ENCODE assay signal across 13 cellular contexts in genomic region chr14:55125403-55125802, GRCh38. TPM values are rescaled to one million over a fixed set of nuclear protein-coding genes. Genes with fewer than 3 reads are reported as not detected.
DNase-seq lines count a peak whose midpoint lies in the region; ATAC-seq, FAIRE-seq and TF ChIP-seq lines count a peak whose summit lies in the region.
"Had no signal": no experiment of that assay in that cellular context is flagged by ENCODE, and none has a peak within 500 bp of the region (broad histone marks: within the 10 kb centered on the region; RNA-seq: fewer than 3 reads in every experiment).

No MANE protein-coding gene starts in this region.

- TF ChIP-seq EP300 in HepG2 (IDR thresholded peaks at IDR 0.05; ENCODE audit: low read depth in 2 of 2, low read length in 2 of 2), result no peak
- TF ChIP-seq EP300 in HepG2 (CRISPR knock-in tag; IDR thresholded peaks at IDR 0.05; ENCODE audit: borderline replicate concordance), result no peak

- intact Hi-C loops in right lobe of liver (cut with DNase I), result no loop called here
- intact Hi-C loops in HepG2 (cut with micrococcal nuclease; ENCODE audit: unreplicated experiment), result no loop called here
- intact Hi-C loops in vagina (cut with DNase I), result loop anchor here (10.0 kb wide), 1 partner anchor 71 kb away; the partner anchor contains the start of gene MAPK1IP1L

- DNase-seq in right lobe of liver (no peak), HepG2 (ENCODE audit: low spot score) (no peak), Peyer's patch (peak in 2 of 3 donors; percentile 71 to 86), hepatocyte (ENCODE audit: low spot score) (no peak), vagina (ENCODE audit: extremely low spot score in 2 of 2) (peak in 1 of 2 donors; percentile 85), medulla oblongata (ENCODE audit: extremely low spot score) (no peak), NCI-H128 (lab: John Stamatoyannopoulos, UW; ENCODE audit: unreplicated experiment) (no peak)
- DNase-seq: C1 segment of cervical spinal cord, MG63 had no signal

- TF ChIP-seq RAD21 in HepG2 (CRISPR knock-in tag; IDR thresholded peaks at IDR 0.05), result no peak

- FAIRE-seq in HepG2 (lab: Jason Lieb, UNC), result no peak
- FAIRE-seq: islet of Langerhans had no signal

- BruUV-seq in HepG2 (replicated peaks; lab: Mats Ljungman, UMichigan), result no TSS peak

- ATAC-seq in right lobe of liver (peak; percentile 3 to 35 (median 16)), HepG2 (no peak), HG03025 (IDR thresholded peaks at IDR 0.05; ENCODE audit: low FRiP score, unreplicated experiment) (no peak)

- 47% methylated on average over 2 of the region's 3 CpGs for WGBS in right lobe of liver (ENCODE audit: insufficient coverage, low coverage, low lambda C conversion rate, missing lambda C conversion rate)
- 90% methylated on average over 2 of the region's 3 CpGs for WGBS in HepG2 (ENCODE audit: low lambda C conversion rate)
- 95% methylated on average over 3 of the region's 3 CpGs for WGBS in hepatocyte (ENCODE audit: low lambda C conversion rate, missing lambda C conversion rate)

- H3K9me3 ChIP-seq in right lobe of liver, result no peaks in the 10 kb centered on the region
- no peaks in the 10 kb centered on the region for H3K9me3 ChIP-seq in HepG2 (ENCODE audit: low read length)
- no peaks in the 10 kb centered on the region for H3K9me3 ChIP-seq in Peyer's patch
- no peaks in the 10 kb centered on the region for H3K9me3 ChIP-seq in hepatocyte (ENCODE audit: low read depth)
- H3K9me3 ChIP-seq in vagina, result no peaks in the 10 kb centered on the region
- H3K9me3 ChIP-seq: adrenal gland, MG63, prostate gland had no signal

- H3K36me3 ChIP-seq in right lobe of liver, result no peaks in the 10 kb centered on the region
- no peaks in the 10 kb centered on the region for H3K36me3 ChIP-seq in HepG2 (replicated peaks in 1 of 2; ENCODE audit: control insufficient read depth in 1 of 2, insufficient read depth in 2 of 2, low read length in 2 of 2)
- no peaks in the 10 kb centered on the region for H3K36me3 ChIP-seq in Peyer's patch
- no peaks in the 10 kb centered on the region for H3K36me3 ChIP-seq in hepatocyte (replicated peaks; ENCODE audit: insufficient read depth, low read depth)
- H3K36me3 ChIP-seq in vagina, result no peaks in the 10 kb centered on the region
- H3K36me3 ChIP-seq: adrenal gland, MG63, prostate gland had no signal

- H3K27ac ChIP-seq in right lobe of liver (no peak overlapping the region), HepG2 (ENCODE audit: extremely low read length, insufficient read depth, low read length) (no peak overlapping the region), Peyer's patch (peak overlapping the region in 3 of 4 donors; percentile 67 to 97 (median 79)), hepatocyte (peak overlapping the region; percentile 91), vagina (peak overlapping the region; percentile 23)
- H3K27ac ChIP-seq: adrenal gland had no signal

- no peak overlapping the region for H3K4me3 ChIP-seq in right lobe of liver
- H3K4me3 ChIP-seq in HepG2 (replicated peaks in 1 of 3; ENCODE audit: insufficient read depth in 1 of 3, low read depth in 2 of 3, low read length in 3 of 3), result no peak overlapping the region
- H3K4me3 ChIP-seq in Peyer's patch, result no peak overlapping the region
- H3K4me3 ChIP-seq in hepatocyte, result no peak overlapping the region
- H3K4me3 ChIP-seq in vagina, result no peak overlapping the region
- H3K4me3 ChIP-seq: adrenal gland, MG63, prostate gland had no signal

- POLR2A ChIA-PET in HepG2 (lab: Yijun Ruan, JAX), result no interaction called here

- peaks cover 0 to 12% (median 0%) of the 10 kb centered on the region in 4 donors for H3K4me1 ChIP-seq in right lobe of liver
- H3K4me1 ChIP-seq in HepG2 (ENCODE audit: insufficient read depth, low read length), result peaks cover 53% of the 10 kb centered on the region
- peaks cover 7 to 54% (median 16%) of the 10 kb centered on the region in 4 donors for H3K4me1 ChIP-seq in Peyer's patch
- peaks cover 57% of the 10 kb centered on the region for H3K4me1 ChIP-seq in hepatocyte (ENCODE audit: insufficient read depth)
- H3K4me1 ChIP-seq in vagina, result peaks cover 82% of the 10 kb centered on the region

- CTCF ChIA-PET in HepG2 (lab: Yijun Ruan, JAX; ENCODE audit: low intra/inter-chr PET ratio, low total read pairs), result no interaction called here

- H3K9ac ChIP-seq in HepG2 (ENCODE audit: insufficient read depth, low read depth, low read length), result no peak overlapping the region

- peaks cover 2% of the 10 kb centered on the region for H3K79me2 ChIP-seq in HepG2 (ENCODE audit: insufficient read depth, low read length)
- peaks cover 11% of the 10 kb centered on the region for H3K79me2 ChIP-seq in hepatocyte

- H2AFZ ChIP-seq in HepG2 (ENCODE audit: low read length) (no peak overlapping the region), hepatocyte (no peak overlapping the region)

- no peak for TF ChIP-seq POLR2A in right lobe of liver (IDR thresholded peaks at IDR 0.05)
- TF ChIP-seq POLR2A in HepG2 (IDR thresholded peaks at IDR 0.05; ENCODE audit: insufficient read depth in 1 of 2, low read depth in 2 of 2, low read length in 2 of 2), result no peak
- TF ChIP-seq POLR2A in Peyer's patch (IDR thresholded peaks at IDR 0.05), result peak; percentile 53 to 80
- no peak for TF ChIP-seq POLR2A in vagina (IDR thresholded peaks at IDR 0.05)

- TF ChIP-seq CTCF in right lobe of liver (IDR thresholded peaks at IDR 0.05), result no peak
- no peak for TF ChIP-seq CTCF in HepG2 (CRISPR knock-in tag; IDR thresholded peaks at IDR 0.05)
- no peak for TF ChIP-seq CTCF in Peyer's patch (IDR thresholded peaks at IDR 0.05)
- TF ChIP-seq CTCF in hepatocyte (IDR thresholded peaks at IDR 0.05; ENCODE audit: poor library complexity), result no peak
- TF ChIP-seq CTCF in vagina (IDR thresholded peaks at IDR 0.05), result no peak

- no peaks in the 10 kb centered on the region for H3K27me3 ChIP-seq in right lobe of liver
- H3K27me3 ChIP-seq in HepG2 (ENCODE audit: control insufficient read depth in 1 of 2, insufficient read depth in 2 of 2, low read length in 2 of 2), result peaks cover 2 to 14% of the 10 kb centered on the region in 2 experiments; a peak in 3 of 5 replicates
- H3K27me3 ChIP-seq in Peyer's patch, result no peaks in the 10 kb centered on the region
- H3K27me3 ChIP-seq in hepatocyte, result no peaks in the 10 kb centered on the region
- H3K27me3 ChIP-seq in vagina, result no peaks in the 10 kb centered on the region
- H3K27me3 ChIP-seq: adrenal gland, MG63 had no signal

- no peaks in the 10 kb centered on the region for H3K9me2 ChIP-seq in hepatocyte (replicated peaks; ENCODE audit: insufficient read depth)

- in situ Hi-C loops in HepG2 (cut with HindIII; ENCODE audit: extremely low pct_ligation_motif_present, low pct_unique_long_range_greater_than_20kb), result no loop called here

- no peaks in the 10 kb centered on the region for H4K20me1 ChIP-seq in HepG2 (ENCODE audit: insufficient read depth, low read length)
- peaks cover 4% of the 10 kb centered on the region for H4K20me1 ChIP-seq in hepatocyte (ENCODE audit: insufficient read depth, poor library complexity, severe bottlenecking)

- H3K4me2 ChIP-seq in HepG2 (ENCODE audit: low read depth, low read length) (no peak overlapping the region), hepatocyte (no peak overlapping the region)

TF ChIP-seq in HepG2, 621 proteins besides CTCF, POLR2A, EP300 and RAD21:
- no peak for TF ChIP-seq ZNF792 (CRISPR knock-in tag; IDR thresholded peaks at IDR 0.05)

RNA-seq across cellular contexts. Expression of gene LGALS3, which starts 3.6 kb away (rescaled TPM):
- total RNA-seq in right lobe of liver (10 to 100 TPM in 3 of 6 experiments, 1 to 10 TPM in 3; 3.1 to 21.6 (median 12.3) TPM), HepG2 (2016; rRNA removed; fragmentation: Illumina TruSeq; extraction: Trizol) (5.0 and 6.3 TPM in 2 replicates), Peyer's patch (1,000 to 10,000 TPM in 3 of 4 donors, 100 to 1,000 TPM in 1; 242 to 1,284 (median 1,203) TPM), hepatocyte (461 and 534 TPM in 2 replicates), vagina (417 TPM)
- total RNA-seq in HepG2 (2016; cell fraction: cytosol; rRNA removed; fragmentation: Illumina TruSeq; extraction: Trizol; ENCODE audit: low read depth), result 2.6 and 3.6 TPM in 2 replicates
- total RNA-seq in HepG2 (2016; cell fraction: insoluble cytoplasmic fraction; rRNA removed; fragmentation: Illumina TruSeq; extraction: Trizol), result 6.6 and 7.4 TPM in 2 replicates
- total RNA-seq in HepG2 (2016; cell fraction: membrane; rRNA removed; fragmentation: Illumina TruSeq; extraction: Trizol), result 2.7 and 2.8 TPM in 2 replicates
- 2.9 TPM in 2 replicates for total RNA-seq in HepG2 (2016; cell fraction: nucleus; rRNA removed; fragmentation: Illumina TruSeq; extraction: Trizol)
- polyA plus RNA-seq in HepG2 (2011; rRNA removed) (92.2 and 97.4 TPM in 2 replicates), hepatocyte (690 and 766 TPM in 2 replicates)
- 78.8 and 85.7 TPM in 2 replicates for polyA plus RNA-seq in HepG2 (2011; cell fraction: cytosol; rRNA removed)
- polyA plus RNA-seq in HepG2 (2011; cell fraction: nucleus; rRNA removed), result 48.6 and 48.9 TPM in 2 replicates
- polyA plus RNA-seq in HepG2 (2012), result 16.0 and 39.9 TPM in 2 replicates
- polyA plus RNA-seq in HepG2 (2016; cell fraction: cytosol; fragmentation: Illumina TruSeq; extraction: Trizol; ENCODE audit: low read depth), result 5.0 and 5.9 TPM in 2 replicates
- 10.5 and 10.8 TPM in 2 replicates for polyA plus RNA-seq in HepG2 (2016; cell fraction: insoluble cytoplasmic fraction; fragmentation: Illumina TruSeq; extraction: Trizol; ENCODE audit: low read depth)
- 3.3 TPM in 2 replicates for polyA plus RNA-seq in HepG2 (2016; cell fraction: membrane; fragmentation: Illumina TruSeq; extraction: Trizol; ENCODE audit: low read depth)
- 6.0 and 6.6 TPM in 2 replicates for polyA plus RNA-seq in HepG2 (2016; cell fraction: nucleus; fragmentation: Illumina TruSeq; extraction: Trizol; ENCODE audit: insufficient read depth, low read depth)
- 42.0 and 143 TPM in 2 replicates for polyA minus RNA-seq in HepG2 (2011; rRNA and poly(A)+ RNA removed; ENCODE audit: low replicate concordance)
- 30.7 and 33.1 TPM in 2 replicates for polyA minus RNA-seq in HepG2 (2011; cell fraction: cytosol; rRNA and poly(A)+ RNA removed)
- 12.0 and 17.0 TPM in 2 replicates for polyA minus RNA-seq in HepG2 (2011; cell fraction: nucleus; rRNA and poly(A)+ RNA removed)

Comparison
In these comparisons a context has a peak if more than half of its experiments do, and no peak if none do; other contexts are left out.
1. ATAC-seq: peak in right lobe of liver (4 of 4); none in HepG2 (single experiment) and HG03025 (single experiment).
2. DNase-seq: peak in Peyer's patch (2 of 3); none in right lobe of liver (0 of 3), HepG2 (single experiment), hepatocyte (single experiment), medulla oblongata (single experiment) and NCI-H128 (single experiment).
3. H3K27ac ChIP-seq: peak in Peyer's patch (3 of 4), hepatocyte (single experiment) and vagina (single experiment); none in right lobe of liver (0 of 3) and HepG2 (single experiment).
4. POLR2A ChIP-seq: peak in Peyer's patch (2 of 2); none in right lobe of liver (single experiment), HepG2 (0 of 2) and vagina (0 of 2).
5. RNA of gene LGALS3, which starts 3.6 kb away (total RNA-seq): 242 to 1,284 TPM in Peyer's patch, 461 to 534 TPM in hepatocyte and 417 TPM in vagina (single experiment); 3.1 to 21.6 TPM in right lobe of liver and 2.6 to 7.4 TPM in HepG2; every median in the first group is over 10 times any median in the second.